In the genomic region with DNA sequence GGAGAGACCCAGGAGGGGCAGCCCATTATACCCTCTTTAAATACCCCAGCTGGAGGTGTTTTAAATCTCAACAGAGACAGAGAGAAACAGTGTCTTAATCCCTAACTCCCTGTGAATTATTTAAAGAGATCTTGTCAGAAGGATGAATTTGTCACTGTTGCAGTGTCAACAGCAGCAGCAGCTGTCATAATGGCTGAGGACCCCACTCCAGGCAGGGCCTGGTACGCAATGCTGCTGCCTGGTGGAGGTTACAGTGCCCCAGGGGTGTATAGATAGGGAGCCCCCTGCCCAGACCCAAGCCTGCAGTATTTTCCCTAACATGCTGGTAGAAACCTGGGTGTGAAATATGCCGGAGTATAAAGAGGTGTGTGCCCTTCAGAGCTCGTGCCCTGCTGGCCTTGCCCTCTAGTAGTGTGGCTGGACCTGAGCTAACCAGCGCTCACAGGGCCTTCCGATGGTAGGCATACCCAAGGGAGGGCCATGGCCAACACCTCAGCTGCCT, we compare ENCODE assay signal across 18 cellular contexts.
"Had no signal": no experiment of that assay in that cellular context is flagged by ENCODE, and none has a peak within 500 bp of the region (broad histone marks: within the 10 kb centered on the region; RNA-seq: fewer than 3 reads in every experiment).

No MANE protein-coding gene starts in this region.

- ATAC-seq: activated CD8-positive, alpha-beta T cell treated with anti-CD3 and anti-CD28 coated beads, Interleukin-2, amount 10 ng/mL, durations not matched to agents 7 days and 5 days; activated naive CD4-positive, alpha-beta T cell treated with anti-CD3 and anti-CD28 coated beads, Interleukin-2, amount 50 U/mL, for 72 hours; effector memory CD8-positive, alpha-beta T cell; gastrocnemius medialis; left cardiac atrium had no signal

- H3K27ac ChIP-seq: brain microvascular endothelial cell, esophagus muscularis mucosa, gastrocnemius medialis, testis, VCaP had no signal

- H3K36me3 ChIP-seq: brain microvascular endothelial cell, esophagus muscularis mucosa, gastrocnemius medialis had no signal

- H3K9me3 ChIP-seq: esophagus muscularis mucosa, gastrocnemius medialis, testis had no signal

- H3K27me3 ChIP-seq: brain microvascular endothelial cell, esophagus muscularis mucosa, gastrocnemius medialis, testis had no signal

- H3K4me1 ChIP-seq: gastrocnemius medialis had no signal

- H3K4me3 ChIP-seq: esophagus muscularis mucosa, gastrocnemius medialis, testis had no signal

- DNase-seq: activated CD4-positive, alpha-beta T cell treated with anti-CD3 and anti-CD28 coated beads for 1 hour; activated CD4-positive, alpha-beta T cell treated with anti-CD3 and anti-CD28 coated beads, Interleukin-2, amount 50 U/mL, for 1 hour; activated CD8-positive, alpha-beta T cell treated with anti-CD3 and anti-CD28 coated beads, Interleukin-2, amount 10 ng/mL, durations not matched to agents 7 days and 5 days; activated gamma-delta T cell treated with Interleukin-2 at 50 U/mL for 16 hours; aorta; brain microvascular endothelial cell; effector memory CD8-positive, alpha-beta T cell; gastrocnemius medialis; head of caudate nucleus; islet precursor cell; left cardiac atrium; stimulated activated CD4-positive, alpha-beta T cell treated with anti-CD3 and anti-CD28 coated beads, Interleukin-2, amount 100 ng/mL, for 48 hours; stimulated activated CD8-positive, alpha-beta memory T cell treated with anti-CD3 and anti-CD28 coated beads, Interleukin-4, amount 100 ng/mL, for 48 hours; stimulated activated naive CD4-positive, alpha-beta T cell; testis had no signal
